In the genomic region with DNA sequence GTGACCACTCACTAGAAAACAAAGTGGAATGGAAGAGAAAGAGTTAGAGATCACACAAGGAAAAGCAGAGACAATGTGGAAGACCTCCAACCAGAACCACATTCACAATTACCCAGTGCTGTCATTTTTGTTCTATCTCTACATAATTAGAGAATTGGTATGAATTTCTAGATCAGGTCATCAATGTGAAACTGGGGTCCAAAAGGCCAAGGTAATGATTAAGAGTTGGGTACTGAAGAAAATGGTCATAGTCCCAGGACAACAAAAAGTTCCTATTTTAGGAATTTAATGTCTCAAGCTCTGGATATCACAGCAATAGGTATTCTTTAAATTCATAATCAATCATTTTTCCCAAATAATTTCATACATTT, we compare ENCODE assay signal across 9 cellular contexts.
DNase-seq lines count a peak whose midpoint lies in the region; ATAC-seq and TF ChIP-seq lines count a peak whose summit lies in the region.
"Had no signal": no experiment of that assay in that cellular context is flagged by ENCODE, and none has a peak within 500 bp of the region (broad histone marks: within the 10 kb centered on the region; RNA-seq: fewer than 3 reads in every experiment).

No MANE protein-coding gene starts in this region.

- ATAC-seq in RWPE2 (ENCODE audit: low read depth) (no peak), GM21737 (IDR thresholded peaks at IDR 0.05; ENCODE audit: unreplicated experiment) (no peak)

- H3K4me3 ChIP-seq in GM23248 = no peak overlapping the region
- no peak overlapping the region for H3K4me3 ChIP-seq in RWPE2 (ENCODE audit: severe bottlenecking)
- H3K4me3 ChIP-seq in hepatocyte = no peak overlapping the region
- H3K4me3 ChIP-seq in skeletal muscle tissue (ENCODE audit: low read length in 3 of 3) = no peak overlapping the region

- H2AFZ ChIP-seq in GM23248 (no peak overlapping the region), hepatocyte (no peak overlapping the region)

- H3F3A ChIP-seq in GM23248 (ENCODE audit: insufficient read depth) = peaks cover 50% of the 10 kb centered on the region

- H3K9me2 ChIP-seq in GM23248 (ENCODE audit: insufficient read depth) (no peaks in the 10 kb centered on the region), hepatocyte (replicated peaks; ENCODE audit: insufficient read depth) (no peaks in the 10 kb centered on the region)

- peaks cover 46% of the 10 kb centered on the region for H3K4me1 ChIP-seq in GM23248 (ENCODE audit: insufficient read depth)
- peaks cover 51% of the 10 kb centered on the region for H3K4me1 ChIP-seq in RWPE2 (ENCODE audit: insufficient read depth, poor library complexity, severe bottlenecking)
- peaks cover 21% of the 10 kb centered on the region for H3K4me1 ChIP-seq in hepatocyte (ENCODE audit: insufficient read depth)
- H3K4me1 ChIP-seq in skeletal muscle tissue (ENCODE audit: control insufficient read depth in 3 of 3, insufficient read depth in 3 of 3, low read length in 3 of 3) = peaks cover 0 to 2% (median 0%) of the 10 kb centered on the region in 3 donors

- no peak for TF ChIP-seq CTCF in RWPE2 (IDR thresholded peaks at IDR 0.05; ENCODE audit: poor library complexity, severe bottlenecking)
- TF ChIP-seq CTCF in hepatocyte (IDR thresholded peaks at IDR 0.05; ENCODE audit: poor library complexity) = no peak

- H3K36me3 ChIP-seq in GM23248 (ENCODE audit: low read depth) (no peaks in the 10 kb centered on the region), RWPE2 (ENCODE audit: low read depth) (peaks cover 12% of the 10 kb centered on the region), hepatocyte (replicated peaks; ENCODE audit: insufficient read depth, low read depth) (no peaks in the 10 kb centered on the region), skeletal muscle tissue (ENCODE audit: control insufficient read depth in 3 of 3, insufficient read depth in 3 of 3, low read length in 3 of 3) (no peaks in the 10 kb centered on the region)

- H3K9me3 ChIP-seq in GM23248 (ENCODE audit: low read depth) = no peaks in the 10 kb centered on the region
- no peaks in the 10 kb centered on the region for H3K9me3 ChIP-seq in RWPE2 (ENCODE audit: severe bottlenecking)
- no peaks in the 10 kb centered on the region for H3K9me3 ChIP-seq in hepatocyte (ENCODE audit: low read depth)
- no peaks in the 10 kb centered on the region for H3K9me3 ChIP-seq in skeletal muscle tissue (ENCODE audit: control insufficient read depth in 3 of 3, low read length in 3 of 3)

- peak overlapping the region; percentile 90 for H3K27ac ChIP-seq in GM23248
- peak overlapping the region; percentile 51 for H3K27ac ChIP-seq in RWPE2 (ENCODE audit: poor library complexity, severe bottlenecking)
- H3K27ac ChIP-seq in hepatocyte = peak overlapping the region; percentile 85
- peak overlapping the region; percentile 33 for H3K27ac ChIP-seq in skeletal muscle tissue (ENCODE audit: low read depth, low read length)

- no peaks in the 10 kb centered on the region for H4K20me1 ChIP-seq in GM23248 (ENCODE audit: insufficient read depth)
- H4K20me1 ChIP-seq in hepatocyte (ENCODE audit: insufficient read depth, poor library complexity, severe bottlenecking) = no peaks in the 10 kb centered on the region

- H3K27me3 ChIP-seq in GM23248 (replicated peaks; ENCODE audit: insufficient read depth) = no peaks in the 10 kb centered on the region
- no peaks in the 10 kb centered on the region for H3K27me3 ChIP-seq in RWPE2 (ENCODE audit: insufficient read depth, poor library complexity, severe bottlenecking)
- H3K27me3 ChIP-seq in hepatocyte = no peaks in the 10 kb centered on the region
- no peaks in the 10 kb centered on the region for H3K27me3 ChIP-seq in skeletal muscle tissue (ENCODE audit: control insufficient read depth in 3 of 3, insufficient read depth in 3 of 3, low read length in 3 of 3)

- H3K79me2 ChIP-seq in GM23248 (ENCODE audit: insufficient read depth) (peaks cover 61% of the 10 kb centered on the region), hepatocyte (peaks cover 23% of the 10 kb centered on the region)

- H3K4me2 ChIP-seq in GM23248 (ENCODE audit: unreplicated experiment) = peak overlapping the region; percentile 36
- H3K4me2 ChIP-seq in hepatocyte = peak overlapping the region; percentile 29

- peak overlapping the region; percentile 57 for H3K9ac ChIP-seq in GM23248
- H3K9ac ChIP-seq in skeletal muscle tissue (ENCODE audit: low read depth in 1 of 3, low read length in 3 of 3) = no peak overlapping the region

- in situ Hi-C loops in GM23248 (cut with MboI) = no loop called here

- DNase-seq in GM23248 (no peak), RWPE2 (ENCODE audit: low spot score) (no peak), hepatocyte (ENCODE audit: low spot score) (no peak), kidney glomerular epithelial cell (lab: John Stamatoyannopoulos, UW) (no peak), AML-193 (lab: John Stamatoyannopoulos, UW) (no peak), NOMO-1 treated with dmso at 0.1 percent for 144 hours (lab: John Stamatoyannopoulos, UW; ENCODE audit: unreplicated experiment) (no peak)
- DNase-seq: cerebellar nuclear complex had no signal

Comparison
In these comparisons a context has a peak if more than half of its experiments do, and no peak if none do; other contexts are left out.
1. H3K27ac ChIP-seq: peak in every context shown above with its lines; median percentile 90 in GM23248; 85 in hepatocyte; 51 in RWPE2; 33 in skeletal muscle tissue.